In the genomic region with DNA sequence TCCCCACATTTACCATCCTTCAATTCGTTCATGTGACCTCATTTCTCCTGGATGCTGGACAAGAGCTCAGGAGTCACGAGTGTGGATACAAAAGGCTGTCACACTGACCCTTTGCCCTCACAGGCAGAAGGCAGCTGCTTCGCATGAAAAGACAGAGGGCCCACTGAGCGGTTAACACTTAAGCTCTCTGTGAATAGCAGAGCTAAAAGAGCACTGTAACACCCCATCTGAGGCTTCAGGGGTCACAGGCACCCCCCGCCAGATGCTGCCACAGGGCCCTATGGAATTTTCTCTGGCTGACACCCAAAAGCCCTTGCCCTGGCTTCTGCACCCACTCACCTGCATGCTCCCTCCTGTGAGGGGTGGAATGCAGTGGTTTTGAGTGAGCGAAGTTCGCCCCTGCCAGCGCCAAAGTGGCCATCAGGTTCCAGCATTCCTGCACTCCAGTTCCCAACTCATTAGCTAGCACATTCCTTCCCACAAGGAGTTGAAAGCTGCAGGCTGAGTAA, we compare ENCODE assay signal across 16 cellular contexts.
A peak's percentile ranks its signal among the peaks of the same experiment; 100 is the strongest.
DNase-seq lines count a peak whose midpoint lies in the region; ATAC-seq and TF ChIP-seq lines count a peak whose summit lies in the region.
"Had no signal": no experiment of that assay in that cellular context is flagged by ENCODE, and none has a peak within 500 bp of the region (broad histone marks: within the 10 kb centered on the region; RNA-seq: fewer than 3 reads in every experiment).

No MANE protein-coding gene starts in this region.

- H3K27ac ChIP-seq in mesodermal cell (ENCODE audit: low read depth, low read length, severe bottlenecking) (peak overlapping the region; percentile 6), transverse colon (no peak overlapping the region)
- H3K27ac ChIP-seq: adrenal gland had no signal

- intact Hi-C loops in left ventricle myocardium superior (cut with micrococcal nuclease) (no loop called here), transverse colon (cut with DNase I; ENCODE audit: low total_unique reads) (no loop called here)

- DNase-seq in Caki2 (ENCODE audit: low read depth) (peak; percentile 2), SW480 (ENCODE audit: low spot score) (peak; percentile 64), left ventricle myocardium superior (peak; percentile 36), NCI-H187 treated with DMSO at 0.1 percent for 48 hours (lab: John Stamatoyannopoulos, UW) (no peak), AG20443 (ENCODE audit: low spot score) (no peak), transverse colon (no peak), NCI-H2196 treated with DMSO at 0.1 percent for 48 hours (lab: John Stamatoyannopoulos, UW; ENCODE audit: unreplicated experiment) (no peak)
- DNase-seq: activated CD8-positive, alpha-beta T cell treated with anti-CD3 and anti-CD28 coated beads for 36 hours; adrenal gland; COR-L47; dermis blood vessel endothelial cell; NCI-H2107; NK-92 treated with Interleukin-12 subunit alpha and Interleukin-12 subunit beta, amount 100 ng/mL, for 24 hours; retina; stimulated activated naive B cell treated with anti-CD40 and anti-IgM and Interleukin-4, amounts not matched to agents 10 μg/mL and 1 μg/mL and 100 μg/mL, for 72 hours had no signal

- no peaks in the 10 kb centered on the region for H3K27me3 ChIP-seq in transverse colon
- H3K27me3 ChIP-seq: adrenal gland had no signal

- no peak for TF ChIP-seq EP300 in transverse colon (IDR thresholded peaks at IDR 0.05; ENCODE audit: low read depth)

- ATAC-seq in left ventricle myocardium superior: peak; percentile 56
- ATAC-seq: activated CD8-positive, alpha-beta T cell treated with anti-CD3 and anti-CD28 coated beads for 36 hours; stimulated activated naive B cell treated with anti-CD40 and anti-IgM and Interleukin-4, amounts not matched to agents 10 μg/mL and 1 μg/mL and 100 μg/mL, for 72 hours had no signal

- in situ Hi-C loops in Caki2 (cut with HindIII; ENCODE audit: low pct_unique_long_range_greater_than_20kb, low sequenced_read_pairs): no loop called here
- in situ Hi-C loops in transverse colon (cut with MboI; ENCODE audit: low pct_ligation_motif_present in 1 of 4, low pct_unique_long_range_greater_than_20kb in 1 of 4, low sequenced_read_pairs in 3 of 4): no loop called here

- H3K36me3 ChIP-seq in mesodermal cell (ENCODE audit: control insufficient read depth, insufficient read depth, low read length) (no peaks in the 10 kb centered on the region), transverse colon (no peaks in the 10 kb centered on the region)
- H3K36me3 ChIP-seq: adrenal gland had no signal

- no peak for TF ChIP-seq CTCF in transverse colon (IDR thresholded peaks at IDR 0.05)

- H3K4me1 ChIP-seq in mesodermal cell (ENCODE audit: control insufficient read depth, insufficient read depth, low read length, poor library complexity, severe bottlenecking): no peaks in the 10 kb centered on the region
- no peaks in the 10 kb centered on the region for H3K4me1 ChIP-seq in transverse colon
- H3K4me1 ChIP-seq: adrenal gland had no signal

- H3K9me3 ChIP-seq in mesodermal cell (ENCODE audit: control insufficient read depth, low read length) (no peaks in the 10 kb centered on the region), transverse colon (no peaks in the 10 kb centered on the region)
- H3K9me3 ChIP-seq: adrenal gland had no signal

- WGBS in mesodermal cell (ENCODE audit: insufficient coverage in 2 of 2), 2 experiments: 55 to 68% methylated on average over 6 of the region's 8 CpGs
- WGBS in transverse colon (ENCODE audit: low coverage in 1 of 2), 2 donors: 50 to 83% methylated on average over 2 to 8 of the region's 8 CpGs

- no peak for TF ChIP-seq POLR2A in transverse colon (IDR thresholded peaks at IDR 0.05)

- H3K4me3 ChIP-seq in mesodermal cell (ENCODE audit: extremely low read depth, insufficient read depth, low read length, poor library complexity, severe bottlenecking) (no peak overlapping the region), transverse colon (no peak overlapping the region)
- H3K4me3 ChIP-seq: adrenal gland had no signal

Comparison
In these comparisons a context has a peak if more than half of its experiments do, and no peak if none do; other contexts are left out.
1. DNase-seq: peak in Caki2 (single experiment), SW480 (single experiment) and left ventricle myocardium superior (single experiment); none in NCI-H187 treated with DMSO at 0.1 percent for 48 hours (single experiment), AG20443 (single experiment), transverse colon (single experiment) and NCI-H2196 treated with DMSO at 0.1 percent for 48 hours (single experiment).